ENCODE assay signal across 8 cellular contexts in genomic region chr1:213989740-213990472, GRCh38. TPM values are rescaled to one million over a fixed set of nuclear protein-coding genes. Genes with fewer than 3 reads are reported as not detected.
DNase-seq lines count a peak whose midpoint lies in the region; ATAC-seq and TF ChIP-seq lines count a peak whose summit lies in the region.

No MANE protein-coding gene starts in this region.

- in situ Hi-C loops in astrocyte of the cerebellum (cut with HindIII; ENCODE audit: low sequenced_read_pairs): no loop called here

- no peak for TF ChIP-seq POLR2A in prostate gland (IDR thresholded peaks at IDR 0.05)

- H3K36me3 ChIP-seq in mucosa of descending colon (ENCODE audit: low read depth) (no peaks in the 10 kb centered on the region), prostate gland (no peaks in the 10 kb centered on the region)

- intact Hi-C loops in mucosa of descending colon (cut with DNase I, micrococcal nuclease) (no loop called here), prostate gland (cut with DNase I) (no loop called here)

- no peaks in the 10 kb centered on the region for H3K9me3 ChIP-seq in mucosa of descending colon
- no peaks in the 10 kb centered on the region for H3K9me3 ChIP-seq in prostate gland

- WGBS in prostate gland: 23% methylated on average over 5 of the region's 5 CpGs

- TF ChIP-seq CTCF in astrocyte of the cerebellum (IDR thresholded peaks at IDR 0.05; ENCODE audit: low read depth, low read length, missing control alignments) (no peak), mucosa of descending colon (IDR thresholded peaks at IDR 0.05) (no peak), prostate gland (IDR thresholded peaks at IDR 0.05) (no peak), foreskin keratinocyte (conservative IDR thresholded peaks at IDR 0.05) (no peak)

- DNase-seq in COLO668 (lab: John Stamatoyannopoulos, UW; ENCODE audit: unreplicated experiment) (peak; percentile 87), NCI-H146 treated with DMSO at 0.1 percent for 48 hours (lab: John Stamatoyannopoulos, UW; ENCODE audit: unreplicated experiment) (peak; percentile 94), astrocyte of the cerebellum (ENCODE audit: low read depth) (no peak), mucosa of descending colon (peak in 2 of 3 donors; percentile 47 to 62), prostate gland (ENCODE audit: low spot score) (no peak), foreskin keratinocyte (no peak)

- H3K4me1 ChIP-seq in mucosa of descending colon (ENCODE audit: low read depth) (peaks cover 18% of the 10 kb centered on the region), prostate gland (replicated peaks) (no peaks in the 10 kb centered on the region), foreskin keratinocyte (no peaks in the 10 kb centered on the region)

- ATAC-seq in mucosa of descending colon (peak; percentile 43), GM21423 (IDR thresholded peaks at IDR 0.05; ENCODE audit: unreplicated experiment) (no peak), HG02642 (IDR thresholded peaks at IDR 0.05; ENCODE audit: poor library complexity, unreplicated experiment) (no peak), foreskin keratinocyte (no peak)

- no peak overlapping the region for H3K27ac ChIP-seq in prostate gland
- H3K27ac ChIP-seq in foreskin keratinocyte: no peak overlapping the region

- no peaks in the 10 kb centered on the region for H3K27me3 ChIP-seq in prostate gland (replicated peaks; ENCODE audit: insufficient read depth)
- H3K27me3 ChIP-seq in foreskin keratinocyte: peaks cover 58% of the 10 kb centered on the region

- H3K4me3 ChIP-seq in astrocyte of the cerebellum (ENCODE audit: low read depth, low read length) (peak overlapping the region; percentile 76), mucosa of descending colon (no peak overlapping the region), prostate gland (peak overlapping the region in 1 of 2 donors; percentile 52)

RNA-seq across cellular contexts. Expression of gene PROX1, which starts 2.1 kb away (rescaled TPM):
- total RNA-seq in mucosa of descending colon (10 to 100 TPM; 17.6 to 31.5 (median 19.2) TPM), prostate gland (1 to 10 TPM; 1.1 to 6.2 TPM), foreskin keratinocyte (0.21 and 0.31 TPM in 2 replicates)
- polyA plus RNA-seq in foreskin keratinocyte: 0.02 TPM in 2 replicates

Comparison
In these comparisons a context has a peak if more than half of its experiments do, and no peak if none do; other contexts are left out.
1. DNase-seq: peak in COLO668 (single experiment), NCI-H146 treated with DMSO at 0.1 percent for 48 hours (single experiment) and mucosa of descending colon (2 of 3); none in astrocyte of the cerebellum (single experiment), prostate gland (single experiment) and foreskin keratinocyte (0 of 2).